Comparison of ENCODE assay signal across 14 cellular contexts in genomic region chr21:44090332-44090731, GRCh38. TPM values are rescaled to one million over a fixed set of nuclear protein-coding genes. Genes with fewer than 3 reads are reported as not detected.
DNase-seq lines count a peak whose midpoint lies in the region; ATAC-seq and FAIRE-seq lines count a peak whose summit lies in the region.
"Had no signal": no experiment of that assay in that cellular context is flagged by ENCODE, and none has a peak within 500 bp of the region (broad histone marks: within the 10 kb centered on the region; RNA-seq: fewer than 3 reads in every experiment).

No MANE protein-coding gene starts in this region.

- no peaks in the 10 kb centered on the region for H3K9me3 Mint-ChIP-seq in stimulated activated naive CD8-positive, alpha-beta T cell treated with anti-CD3 and anti-CD28 coated beads, Interleukin-15, Interleukin-2, amounts not matched to agents 100 ng/mL and 50 ng/mL, for 24 hours
- no peaks in the 10 kb centered on the region for H3K9me3 Mint-ChIP-seq in naive thymus-derived CD8-positive, alpha-beta T cell

- H3K27ac Mint-ChIP-seq in stimulated activated naive CD8-positive, alpha-beta T cell treated with anti-CD3 and anti-CD28 coated beads, Interleukin-15, Interleukin-2, amounts not matched to agents 100 ng/mL and 50 ng/mL, for 24 hours: peak overlapping the region; percentile 84
- H3K27ac Mint-ChIP-seq in naive thymus-derived CD8-positive, alpha-beta T cell: peak overlapping the region; percentile 90 to 99 (median 97)

- H3K27ac ChIP-seq in angular gyrus (ENCODE audit: low read depth, low read length): peak overlapping the region; percentile 100
- H3K27ac ChIP-seq: cardiac muscle cell had no signal

- no peak for DNase-seq in stimulated activated naive CD8-positive, alpha-beta T cell treated with anti-CD3 and anti-CD28 coated beads, Interleukin-15, Interleukin-2, amounts not matched to agents 100 U/mL and 50 U/mL, for 24 hours
- peak in 2 of 10 donors; percentile 14 to 19 for DNase-seq in naive thymus-derived CD8-positive, alpha-beta T cell
- DNase-seq in NCI-H1694 (lab: John Stamatoyannopoulos, UW) (no peak), urothelium cell line (ENCODE audit: low spot score) (no peak), amygdala (lab: John Stamatoyannopoulos, UW) (no peak)
- no peak for DNase-seq in stimulated activated CD4-positive, alpha-beta T cell treated with anti-CD3 and anti-CD28 coated beads, Interleukin-4, amount 100 ng/mL, for 1 hour
- DNase-seq: AML-193; NCI-H1105; NCI-H82; stimulated activated CD4-positive, alpha-beta T cell treated with anti-CD3 and anti-CD28 coated beads, Interleukin-1b, Interleukin-23, amount 100 ng/mL, for 48 hours had no signal

- ATAC-seq in stimulated activated naive CD8-positive, alpha-beta T cell treated with anti-CD3 and anti-CD28 coated beads, Interleukin-15, Interleukin-2, amounts not matched to agents 100 U/mL and 50 U/mL, for 24 hours: no peak
- peak; percentile 41 to 46 for ATAC-seq in naive thymus-derived CD8-positive, alpha-beta T cell

- H3K36me3 Mint-ChIP-seq in stimulated activated naive CD8-positive, alpha-beta T cell treated with anti-CD3 and anti-CD28 coated beads, Interleukin-15, Interleukin-2, amounts not matched to agents 100 ng/mL and 50 ng/mL, for 24 hours (ENCODE audit: low read depth): peaks cover 70% of the 10 kb centered on the region
- peaks cover 5 to 68% (median 22%) of the 10 kb centered on the region in 3 donors for H3K36me3 Mint-ChIP-seq in naive thymus-derived CD8-positive, alpha-beta T cell

- no peak for FAIRE-seq in urothelium cell line (lab: Jason Lieb, UNC)
- FAIRE-seq: pancreas had no signal

- peaks cover 61% of the 10 kb centered on the region for H3K4me1 Mint-ChIP-seq in stimulated activated naive CD8-positive, alpha-beta T cell treated with anti-CD3 and anti-CD28 coated beads, Interleukin-15, Interleukin-2, amounts not matched to agents 100 ng/mL and 50 ng/mL, for 24 hours (ENCODE audit: low read depth)
- H3K4me1 Mint-ChIP-seq in naive thymus-derived CD8-positive, alpha-beta T cell: peaks cover 26 to 72% (median 60%) of the 10 kb centered on the region in 4 donors

- POLR2A ChIA-PET in naive thymus-derived CD8-positive, alpha-beta T cell (lab: Charles Lee): interaction anchor here (1.2 to 2.2 kb wide), 5 partner anchors 12 to 249 kb away, joined by 3 to 10 read pairs (median 8); partner anchors contain the start of gene CFAP410

- H3K27me3 Mint-ChIP-seq in stimulated activated naive CD8-positive, alpha-beta T cell treated with anti-CD3 and anti-CD28 coated beads, Interleukin-15, Interleukin-2, amounts not matched to agents 100 ng/mL and 50 ng/mL, for 24 hours: no peaks in the 10 kb centered on the region
- no peaks in the 10 kb centered on the region for H3K27me3 Mint-ChIP-seq in naive thymus-derived CD8-positive, alpha-beta T cell

- no peak overlapping the region for H3K4me3 Mint-ChIP-seq in stimulated activated naive CD8-positive, alpha-beta T cell treated with anti-CD3 and anti-CD28 coated beads, Interleukin-15, Interleukin-2, amounts not matched to agents 100 ng/mL and 50 ng/mL, for 24 hours
- H3K4me3 Mint-ChIP-seq in naive thymus-derived CD8-positive, alpha-beta T cell: peak overlapping the region; percentile 58 to 84 (median 76)

RNA-seq across cellular contexts. Expression of gene PWP2, which starts 16.9 kb away (rescaled TPM):
- 10 to 100 TPM in 1 of 2 experiments, 1 to 10 TPM in 1; 9.0 to 12.4 TPM for total RNA-seq in naive thymus-derived CD8-positive, alpha-beta T cell
- polyA plus RNA-seq in naive thymus-derived CD8-positive, alpha-beta T cell: 10 to 100 TPM in 1 of 3 donors, 1 to 10 TPM in 2; 6.2 to 12.6 (median 6.3) TPM

RNA-seq across cellular contexts. Expression of gene GATD3, which starts 43.2 kb away (rescaled TPM):
- 10 to 100 TPM; 15.2 to 18.9 TPM for total RNA-seq in naive thymus-derived CD8-positive, alpha-beta T cell
- 10 to 100 TPM; 44.3 to 51.8 (median 51.5) TPM for polyA plus RNA-seq in naive thymus-derived CD8-positive, alpha-beta T cell
